8 cellular contexts compared by ENCODE assay signal in the genomic region with DNA sequence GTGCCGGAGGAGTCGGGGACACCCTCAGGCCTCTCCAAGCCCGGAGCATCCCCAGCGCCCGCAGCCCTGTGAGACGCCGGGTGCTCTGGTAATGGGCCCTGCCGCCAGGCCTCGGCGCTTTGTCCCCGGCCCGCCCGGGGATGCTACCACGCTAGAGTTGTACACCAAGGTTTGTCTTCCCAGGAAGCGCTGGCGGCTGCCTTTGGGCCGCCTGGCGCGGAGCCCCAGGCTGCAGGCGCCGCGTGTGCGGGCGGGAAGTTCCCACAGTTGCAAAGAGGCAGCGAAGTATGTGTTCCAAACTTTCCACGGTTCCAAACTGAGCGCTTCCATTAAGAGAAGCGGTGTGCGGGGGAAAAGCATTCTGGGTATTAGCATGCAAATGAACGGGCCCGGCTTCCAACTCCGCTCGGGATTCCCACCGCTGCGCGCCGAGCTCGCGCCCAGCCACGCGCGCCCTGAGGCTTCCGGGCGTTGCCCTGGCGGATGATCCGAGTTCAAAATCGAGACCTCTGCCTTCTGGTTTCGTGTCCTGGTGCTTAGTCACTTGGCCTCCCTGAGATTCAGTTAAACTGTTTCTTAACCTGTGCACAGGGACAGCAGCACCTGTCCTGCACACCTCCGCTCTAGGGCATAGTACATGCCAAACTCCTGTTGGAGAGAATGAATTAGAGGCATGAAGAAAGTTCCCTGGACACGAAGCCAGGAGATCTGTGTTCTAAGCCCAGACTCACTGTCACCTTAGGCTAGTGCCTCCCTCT.
DNase-seq lines count a peak whose midpoint lies in the region; ATAC-seq and TF ChIP-seq lines count a peak whose summit lies in the region.

No MANE protein-coding gene starts in this region.

- peak; percentile 50 for DNase-seq in NCI-H1092 (lab: John Stamatoyannopoulos, UW)
- DNase-seq in T-helper 2 cell treated with Interferon-gamma antibody and Interleukin-4, amounts not matched to agents 5 μg/mL and 100 μg/mL, for 36 hours (ENCODE audit: low spot score): peak; percentile 55
- DNase-seq in astrocyte of the cerebellum (ENCODE audit: low read depth): peak; percentile 42
- DNase-seq in hepatic stellate cell (ENCODE audit: low spot score): peak; percentile 54
- peak; percentile 78 for DNase-seq in putamen (ENCODE audit: low spot score)

- H3K36me3 Mint-ChIP-seq in T-helper 2 cell treated with Interferon-gamma antibody and Interleukin-4, amounts not matched to agents 5 μg/mL and 100 μg/mL, for 36 hours (ENCODE audit: low read depth): peaks cover 27% of the 10 kb centered on the region

- TF ChIP-seq CTCF in GM12875 (IDR thresholded peaks at IDR 0.05; ENCODE audit: borderline replicate concordance, insufficient read depth, low read depth, low read length): no peak
- TF ChIP-seq CTCF in astrocyte of the cerebellum (IDR thresholded peaks at IDR 0.05; ENCODE audit: low read depth, low read length, missing control alignments): no peak

- H3K4me1 Mint-ChIP-seq in T-helper 2 cell treated with Interferon-gamma antibody and Interleukin-4, amounts not matched to agents 5 μg/mL and 100 μg/mL, for 36 hours (ENCODE audit: low read depth): peaks cover 30% of the 10 kb centered on the region

- H3K27me3 Mint-ChIP-seq in T-helper 2 cell treated with Interferon-gamma antibody and Interleukin-4, amounts not matched to agents 5 μg/mL and 100 μg/mL, for 36 hours (ENCODE audit: low read depth): no peaks in the 10 kb centered on the region

- peak overlapping the region; percentile 82 for H3K4me3 ChIP-seq in GM12875 (ENCODE audit: low read depth, low read length)
- peak overlapping the region; percentile 57 for H3K4me3 ChIP-seq in astrocyte of the cerebellum (ENCODE audit: low read depth, low read length)

- no peak for ATAC-seq in HG02884 (IDR thresholded peaks at IDR 0.05; ENCODE audit: unreplicated experiment)
- ATAC-seq in GM21528 (IDR thresholded peaks at IDR 0.05; ENCODE audit: low FRiP score, unreplicated experiment): no peak

- peak overlapping the region; percentile 80 for H3K4me3 Mint-ChIP-seq in T-helper 2 cell treated with Interferon-gamma antibody and Interleukin-4, amounts not matched to agents 5 μg/mL and 100 μg/mL, for 36 hours

- peak overlapping the region; percentile 86 for H3K27ac Mint-ChIP-seq in T-helper 2 cell treated with Interferon-gamma antibody and Interleukin-4, amounts not matched to agents 5 μg/mL and 100 μg/mL, for 36 hours

- in situ Hi-C loops in astrocyte of the cerebellum (cut with HindIII; ENCODE audit: low sequenced_read_pairs): no loop called here

- H3K9me3 Mint-ChIP-seq in T-helper 2 cell treated with Interferon-gamma antibody and Interleukin-4, amounts not matched to agents 5 μg/mL and 100 μg/mL, for 36 hours: no peaks in the 10 kb centered on the region
